14 cellular contexts compared by ENCODE assay signal in genomic region chr4:185738038-185738552, GRCh38.
DNase-seq lines count a peak whose midpoint lies in the region; ATAC-seq, FAIRE-seq and TF ChIP-seq lines count a peak whose summit lies in the region.
"Had no signal": no experiment of that assay in that cellular context is flagged by ENCODE, and none has a peak within 500 bp of the region (broad histone marks: within the 10 kb centered on the region; RNA-seq: fewer than 3 reads in every experiment).

No MANE protein-coding gene starts in this region.

- H3K27ac ChIP-seq in body of pancreas (peak overlapping the region; percentile 21 to 55 (median 48)), gastroesophageal sphincter (peak overlapping the region; percentile 79 to 87 (median 86)), small intestine (ENCODE audit: low read depth in 1 of 2, low read length in 1 of 2) (peak overlapping the region in 1 of 2 donors; percentile 49)
- H3K27ac ChIP-seq: C4-2B had no signal

- H3K4me3 ChIP-seq in body of pancreas (no peak overlapping the region), gastroesophageal sphincter (peak overlapping the region in 1 of 2 donors; percentile 25), retinal pigment epithelial cell (ENCODE audit: low read length) (no peak overlapping the region), small intestine (ENCODE audit: low read depth in 1 of 2, low read length in 2 of 2) (no peak overlapping the region)

- no peak for TF ChIP-seq EP300 in gastroesophageal sphincter (IDR thresholded peaks at IDR 0.05)

- H3K27me3 ChIP-seq in body of pancreas (no peaks in the 10 kb centered on the region), gastroesophageal sphincter (no peaks in the 10 kb centered on the region), small intestine (ENCODE audit: control insufficient read depth in 2 of 2, insufficient read depth in 2 of 2, low read length in 2 of 2) (no peaks in the 10 kb centered on the region)

- DNase-seq in EH (ENCODE audit: low read depth) (peak; percentile 87), body of pancreas (no peak), retinal pigment epithelial cell (ENCODE audit: low read depth) (peak; percentile 52), small intestine (no peak), DMS 273 (lab: John Stamatoyannopoulos, UW; ENCODE audit: unreplicated experiment) (no peak), NCI-H1930 (lab: John Stamatoyannopoulos, UW) (no peak)
- no peak for DNase-seq in stimulated activated CD4-positive, alpha-beta T cell treated with anti-CD3 and anti-CD28 coated beads, Interleukin-12 subunit alpha, Interleukin-12 subunit beta, amount 100 ng/mL, for 4 hours
- DNase-seq: activated CD4-positive, alpha-beta T cell treated with anti-CD3 and anti-CD28 coated beads for 48 hours; activated naive CD8-positive, alpha-beta T cell treated with anti-CD3 and anti-CD28 coated beads for 36 hours; NCI-H2081 treated with DMSO at 0.1 percent for 48 hours; SHP77 treated with DMSO at 0.1 percent for 48 hours; stimulated activated naive CD4-positive, alpha-beta T cell had no signal

- FAIRE-seq in small intestine (lab: Jason Lieb, UNC) = no peak

- intact Hi-C loops in body of pancreas (cut with DNase I) = no loop called here

- TF ChIP-seq POLR2A in body of pancreas (IDR thresholded peaks at IDR 0.05) (no peak), gastroesophageal sphincter (IDR thresholded peaks at IDR 0.05) (no peak)

- whole genome bisulfite sequencing in body of pancreas, 2 donors = 46 to 50% methylated on average over 10 of the region's 10 CpGs
- WGBS in gastroesophageal sphincter (ENCODE audit: low coverage in 1 of 2), 2 donors = 8 to 11% methylated on average over 10 of the region's 10 CpGs
- 56 to 85% (median 75%) methylated on average over 10 of the region's 10 CpGs for WGBS in small intestine, 3 donors

- peaks cover 75% of the 10 kb centered on the region for H3K4me1 ChIP-seq in body of pancreas
- H3K4me1 ChIP-seq in gastroesophageal sphincter = peaks cover 3 to 84% (median 32%) of the 10 kb centered on the region in 3 donors
- no peaks in the 10 kb centered on the region for H3K4me1 ChIP-seq in small intestine (ENCODE audit: control insufficient read depth in 2 of 2, insufficient read depth in 1 of 2, low read depth in 1 of 2, low read length in 1 of 2)

- no peaks in the 10 kb centered on the region for H3K9me3 ChIP-seq in body of pancreas
- no peaks in the 10 kb centered on the region for H3K9me3 ChIP-seq in gastroesophageal sphincter
- no peaks in the 10 kb centered on the region for H3K9me3 ChIP-seq in small intestine (ENCODE audit: control insufficient read depth, low read depth)

- TF ChIP-seq CTCF in body of pancreas (IDR thresholded peaks at IDR 0.05) (no peak), gastroesophageal sphincter (IDR thresholded peaks at IDR 0.05) (no peak), retinal pigment epithelial cell (conservative IDR thresholded peaks at IDR 0.05; ENCODE audit: low read depth, low read length) (no peak)

- ATAC-seq in body of pancreas (no peak), gastroesophageal sphincter (peak; percentile 79)

- no peaks in the 10 kb centered on the region for H3K36me3 ChIP-seq in body of pancreas (replicated peaks in 1 of 2; ENCODE audit: insufficient read depth in 1 of 2, low read depth in 2 of 2)
- no peaks in the 10 kb centered on the region for H3K36me3 ChIP-seq in gastroesophageal sphincter
- no peaks in the 10 kb centered on the region for H3K36me3 ChIP-seq in small intestine (ENCODE audit: control insufficient read depth in 2 of 2, insufficient read depth in 2 of 2, low read length in 2 of 2)

Comparison
In these comparisons a context has a peak if more than half of its experiments do, and no peak if none do; other contexts are left out.
1. DNase-seq: peak in EH (single experiment) and retinal pigment epithelial cell (single experiment); none in body of pancreas (0 of 4), small intestine (single experiment), stimulated activated CD4-positive, alpha-beta T cell treated with anti-CD3 and anti-CD28 coated beads, Interleukin-12 subunit alpha, Interleukin-12 subunit beta, amount 100 ng/mL, for 4 hours (single experiment), DMS 273 (single experiment) and NCI-H1930 (0 of 2).